25 cellular contexts compared by ENCODE assay signal in the genomic region with DNA sequence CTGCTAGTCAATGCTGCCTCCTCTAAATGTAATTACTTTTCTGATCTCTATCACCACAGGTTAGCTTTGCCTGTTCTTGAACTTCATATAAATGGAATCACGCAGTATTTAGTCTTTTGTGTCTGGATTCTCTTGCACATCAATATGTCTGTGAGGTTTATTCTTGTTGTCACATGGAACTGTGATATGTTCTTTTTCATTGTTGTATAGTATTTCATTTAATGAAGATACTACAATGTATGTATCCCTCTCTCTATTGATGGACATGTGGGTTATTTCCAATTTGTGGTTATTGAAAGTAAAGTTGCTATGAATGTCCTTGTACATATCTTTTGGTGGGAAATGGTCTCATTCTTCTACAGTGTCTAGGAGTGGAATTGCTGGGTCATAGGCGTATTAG. TPM values are rescaled to one million over a fixed set of nuclear protein-coding genes. Genes with fewer than 3 reads are reported as not detected.
"Had no signal": no experiment of that assay in that cellular context is flagged by ENCODE, and none has a peak within 500 bp of the region (broad histone marks: within the 10 kb centered on the region; RNA-seq: fewer than 3 reads in every experiment).

No MANE protein-coding gene starts in this region.

- H3K9me3 ChIP-seq: SK-N-SH had no signal

- H3K9ac ChIP-seq: SK-N-SH had no signal

- H3K27me3 Mint-ChIP-seq: IgD-negative memory B cell had no signal

- ATAC-seq: HepG2, PC-3, T-cell had no signal

- H3K27me3 ChIP-seq: MG63 had no signal

- H3K4me2 ChIP-seq: SK-N-SH had no signal

- H3K4me3 Mint-ChIP-seq: T-cell had no signal

- DNase-seq: KBM-7, MG63, NCI-H1092, NCI-H1105 treated with DMSO at 0.1 percent for 48 hours, NCI-H1417 treated with DMSO at 0.1 percent for 48 hours, NCI-H146, NCI-H1694 treated with DMSO at 0.1 percent for 48 hours, NCI-H1930, NCI-H2081, NCI-H2107, NCI-H2227 treated with DMSO at 0.1 percent for 48 hours, NCI-H524, NCI-H69, NCI-H774, PC-3, RPMI8226, SHP77, SK-N-SH, SW 1271, T-cell had no signal

- H3K27ac Mint-ChIP-seq: IgD-negative memory B cell, T-cell had no signal

- H3K36me3 ChIP-seq: MG63 had no signal

- H3K4me3 ChIP-seq: MG63 had no signal

- H3K36me3 Mint-ChIP-seq: IgD-negative memory B cell, T-cell had no signal

RNA-seq across cellular contexts. Expression of a gene that starts 16.7 kb away (rescaled TPM):
- total RNA-seq: HepG2, NCI-H460, OCI-LY7, SK-MEL-5, T-cell had no signal
- polyA plus RNA-seq: HepG2, IgD-negative memory B cell had no signal
